12 cellular contexts compared by ENCODE assay signal in genomic region chr16:69937465-69937951, GRCh38. TPM values are rescaled to one million over a fixed set of nuclear protein-coding genes. Genes with fewer than 3 reads are reported as not detected.
A peak's percentile ranks its signal among the peaks of the same experiment; 100 is the strongest.
DNase-seq lines count a peak whose midpoint lies in the region; ATAC-seq and TF ChIP-seq lines count a peak whose summit lies in the region.
"Had no signal": no experiment of that assay in that cellular context is flagged by ENCODE, and none has a peak within 500 bp of the region (broad histone marks: within the 10 kb centered on the region; RNA-seq: fewer than 3 reads in every experiment).

No MANE protein-coding gene starts in this region.

- dilution Hi-C loops in IMR-90 (cut with HindIII; ENCODE audit: low sequenced_read_pairs, unreplicated experiment) = no loop called here

- WGBS in IMR-90 (ENCODE audit: extremely low coverage in 2 of 2, insufficient read length in 1 of 2), 2 experiments = 96% methylated on average over 11 of the region's 16 CpGs; no CpG with 5 or more reads in 1 of the 2 experiments

- H3K9ac ChIP-seq in IMR-90 (ENCODE audit: low read depth, low read length) = no peak overlapping the region

- H3K27ac ChIP-seq in IMR-90 (ENCODE audit: insufficient read depth, low read length) = no peak overlapping the region
- H3K27ac ChIP-seq: SK-N-MC had no signal

- no peak overlapping the region for H3K18ac ChIP-seq in IMR-90 (ENCODE audit: low read depth, low read length)

- TF ChIP-seq CTCF in BE2C (IDR thresholded peaks at IDR 0.05; ENCODE audit: low read depth, low read length) = peak; percentile 29; the same call in 1 of the 2 replicates
- TF ChIP-seq CTCF in IMR-90 (conservative IDR thresholded peaks at IDR 0.05; ENCODE audit: low read depth, low read length) = 0 out of 2 replicates have a peak, but pooled peaks have one; percentile 18
- peak; percentile 67 for TF ChIP-seq CTCF in choroid plexus epithelial cell (conservative IDR thresholded peaks at IDR 0.05; ENCODE audit: low read depth, low read length)

- POLR2A ChIA-PET in IMR-90 (lab: Charles Lee; ENCODE audit: unreplicated experiment) = no interaction called here

- CTCF ChIA-PET in IMR-90 (lab: Yijun Ruan, JAX) = interaction anchor here (0.6 to 1.0 kb wide), 2 partner anchors 25 to 138 kb away, joined by 3 read pairs; no protein-coding TSS in a partner anchor

- no peak overlapping the region for H3K14ac ChIP-seq in IMR-90 (replicated peaks; ENCODE audit: low read depth, low read length)

- no peak overlapping the region for H2AFZ ChIP-seq in IMR-90 (replicated peaks; ENCODE audit: low read length, poor library complexity)

- H2BK5ac ChIP-seq in IMR-90 (ENCODE audit: low read depth, low read length, poor library complexity, severe bottlenecking) = no peak overlapping the region

- in situ Hi-C loops in IMR-90 (cut with MboI; ENCODE audit: low sequenced_read_pairs) = no loop called here

- no peak overlapping the region for H4K91ac ChIP-seq in IMR-90 (ENCODE audit: insufficient read depth, low read depth, low read length)

- H3K23ac ChIP-seq in IMR-90 (ENCODE audit: low read depth, low read length) = no peak overlapping the region

- DNase-seq in BE2C (no peak), IMR-90 (no peak), choroid plexus epithelial cell (ENCODE audit: low read depth) (peak; percentile 60), midbrain (lab: John Stamatoyannopoulos, UW) (peak; percentile 55)
- DNase-seq: naive thymus-derived CD8-positive, alpha-beta T cell; NCI-H2081; stimulated activated CD4-positive, alpha-beta T cell treated with anti-CD3 and anti-CD28 coated beads, Interleukin-4, amount 100 ng/mL, for 24 hours had no signal

- H3K4ac ChIP-seq in IMR-90 (ENCODE audit: low read depth, low read length) = no peak overlapping the region

- no peak overlapping the region for H2BK20ac ChIP-seq in IMR-90 (ENCODE audit: low read depth, low read length)

- H3K79me1 ChIP-seq in IMR-90 (ENCODE audit: low read depth in 1 of 2, low read length in 2 of 2) = no peaks in the 10 kb centered on the region

- H3K4me1 ChIP-seq in BE2C (peaks cover 8% of the 10 kb centered on the region), IMR-90 (ENCODE audit: control insufficient read depth, insufficient read depth, low read length) (no peaks in the 10 kb centered on the region)

- H3K9me1 ChIP-seq in IMR-90 (ENCODE audit: insufficient read depth, low read length) = 0 out of 2 replicates have a peak, but pooled peaks cover 3% of the 10 kb centered on the region

- ATAC-seq in IMR-90 (ENCODE audit: low read depth) (no peak; the same call in 1 of the 2 replicates), GM21737 (IDR thresholded peaks at IDR 0.05; ENCODE audit: unreplicated experiment) (no peak), HG03280 (IDR thresholded peaks at IDR 0.05; ENCODE audit: unreplicated experiment) (no peak), HG02759 (IDR thresholded peaks at IDR 0.05; ENCODE audit: unreplicated experiment) (no peak), HG03025 (IDR thresholded peaks at IDR 0.05; ENCODE audit: low FRiP score, unreplicated experiment) (no peak)
- ATAC-seq: naive thymus-derived CD8-positive, alpha-beta T cell had no signal

- no peak for TF ChIP-seq POLR2A in IMR-90 (IDR thresholded peaks at IDR 0.05; ENCODE audit: low read depth, low read length)

- no peak overlapping the region for H2AK9ac ChIP-seq in IMR-90 (replicated peaks; ENCODE audit: low read depth, low read length, poor library complexity)

- intact Hi-C loops in IMR-90 (cut with micrococcal nuclease) = no loop called here

- no peak overlapping the region for H2BK120ac ChIP-seq in IMR-90 (ENCODE audit: low read depth, low read length)

- no peak overlapping the region for H2AK5ac ChIP-seq in IMR-90 (ENCODE audit: low read depth, low read length)

- H3K36me3 ChIP-seq in BE2C = peaks cover 4% of the 10 kb centered on the region; the same call in 1 of the 2 replicates
- peaks cover 53% of the 10 kb centered on the region for H3K36me3 ChIP-seq in IMR-90 (ENCODE audit: control insufficient read depth, insufficient read depth, low read length)

- H3K9me3 ChIP-seq in BE2C (no peaks in the 10 kb centered on the region), IMR-90 (ENCODE audit: control insufficient read depth, insufficient read depth, low read length) (no peaks in the 10 kb centered on the region)

- no peak overlapping the region for H4K8ac ChIP-seq in IMR-90 (ENCODE audit: low read depth in 2 of 2, low read length in 2 of 2)

- no peak overlapping the region for H3K4me2 ChIP-seq in IMR-90 (ENCODE audit: low read depth, low read length)

- H3K27me3 ChIP-seq in BE2C = no peaks in the 10 kb centered on the region
- no peaks in the 10 kb centered on the region for H3K27me3 ChIP-seq in IMR-90 (ENCODE audit: control insufficient read depth, insufficient read depth, low read length)

- BruUV-seq in IMR-90 (replicated peaks; lab: Mats Ljungman, UMichigan) = no TSS peak

- no peaks in the 10 kb centered on the region for H4K20me1 ChIP-seq in IMR-90 (ENCODE audit: insufficient read depth, low read length)

- no peak overlapping the region for H2BK15ac ChIP-seq in IMR-90 (ENCODE audit: low read depth, low read length)

- no peak overlapping the region for H3K56ac ChIP-seq in IMR-90 (ENCODE audit: extremely low read depth, insufficient read depth, low read length)

- no peak overlapping the region for H3K4me3 ChIP-seq in BE2C (ENCODE audit: low read depth, low read length)
- no peak overlapping the region for H3K4me3 ChIP-seq in IMR-90 (ENCODE audit: insufficient read depth, low read depth, low read length)
- H3K4me3 ChIP-seq in choroid plexus epithelial cell (ENCODE audit: low read depth, low read length) = no peak overlapping the region
- H3K4me3 ChIP-seq: SK-N-MC had no signal

- H4K5ac ChIP-seq in IMR-90 (ENCODE audit: low read depth, low read length) = no peak overlapping the region

- no peak for TF ChIP-seq RAD21 in IMR-90 (IDR thresholded peaks at IDR 0.05; ENCODE audit: low read length)

TF ChIP-seq in IMR-90, 13 proteins besides CTCF, POLR2A, EP300 and RAD21:
- TF ChIP-seq, protein P1, sequence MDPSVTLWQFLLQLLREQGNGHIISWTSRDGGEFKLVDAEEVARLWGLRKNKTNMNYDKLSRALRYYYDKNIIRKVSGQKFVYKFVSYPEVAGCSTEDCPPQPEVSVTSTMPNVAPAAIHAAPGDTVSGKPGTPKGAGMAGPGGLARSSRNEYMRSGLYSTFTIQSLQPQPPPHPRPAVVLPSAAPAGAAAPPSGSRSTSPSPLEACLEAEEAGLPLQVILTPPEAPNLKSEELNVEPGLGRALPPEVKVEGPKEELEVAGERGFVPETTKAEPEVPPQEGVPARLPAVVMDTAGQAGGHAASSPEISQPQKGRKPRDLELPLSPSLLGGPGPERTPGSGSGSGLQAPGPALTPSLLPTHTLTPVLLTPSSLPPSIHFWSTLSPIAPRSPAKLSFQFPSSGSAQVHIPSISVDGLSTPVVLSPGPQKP (IDR thresholded peaks at IDR 0.05; ENCODE audit: borderline replicate concordance, low read depth, low read length) = no peak
- no peak for TF ChIP-seq BHLHE40 (IDR thresholded peaks at IDR 0.05; ENCODE audit: low read depth, low read length)
- no peak for TF ChIP-seq MAFK (IDR thresholded peaks at IDR 0.05; ENCODE audit: low read depth, low read length)
- TF ChIP-seq CHD1 (IDR thresholded peaks at IDR 0.05; ENCODE audit: low read depth, low read length) = no peak
- no peak for TF ChIP-seq RFX5 (IDR thresholded peaks at IDR 0.05; ENCODE audit: low read depth, low read length)

RNA-seq across cellular contexts. Expression of gene CLEC18A, which starts 13.6 kb away (rescaled TPM):
- 0.15 TPM for polyA plus RNA-seq in BE2C (2012; ENCODE audit: insufficient read depth, insufficient read length, low read depth)
- total RNA-seq in IMR-90 (2012; rRNA removed) = under 0.01 TPM in 1 of 2 replicates, not detected in the other
- 0.04 TPM in 1 of 2 replicates, not detected in the other for polyA plus RNA-seq in IMR-90 (2012; rRNA removed)
- polyA plus RNA-seq in IMR-90 (2012; cell fraction: cytosol; rRNA removed) = 0.02 TPM in 1 of 2 replicates, not detected in the other
- 0.41 and 0.85 TPM in 2 replicates for polyA plus RNA-seq in IMR-90 (2012; cell fraction: nucleus; rRNA removed; ENCODE audit: low replicate concordance)

Comparison
In these comparisons a context has a peak if more than half of its experiments do, and no peak if none do; other contexts are left out.
1. DNase-seq: peak in choroid plexus epithelial cell (single experiment) and midbrain (single experiment); none in BE2C (single experiment) and IMR-90 (single experiment).
2. Peak in every context shown above with its lines, with median percentiles within 50 percentile points of each other: CTCF ChIP-seq.